In the genomic region with DNA sequence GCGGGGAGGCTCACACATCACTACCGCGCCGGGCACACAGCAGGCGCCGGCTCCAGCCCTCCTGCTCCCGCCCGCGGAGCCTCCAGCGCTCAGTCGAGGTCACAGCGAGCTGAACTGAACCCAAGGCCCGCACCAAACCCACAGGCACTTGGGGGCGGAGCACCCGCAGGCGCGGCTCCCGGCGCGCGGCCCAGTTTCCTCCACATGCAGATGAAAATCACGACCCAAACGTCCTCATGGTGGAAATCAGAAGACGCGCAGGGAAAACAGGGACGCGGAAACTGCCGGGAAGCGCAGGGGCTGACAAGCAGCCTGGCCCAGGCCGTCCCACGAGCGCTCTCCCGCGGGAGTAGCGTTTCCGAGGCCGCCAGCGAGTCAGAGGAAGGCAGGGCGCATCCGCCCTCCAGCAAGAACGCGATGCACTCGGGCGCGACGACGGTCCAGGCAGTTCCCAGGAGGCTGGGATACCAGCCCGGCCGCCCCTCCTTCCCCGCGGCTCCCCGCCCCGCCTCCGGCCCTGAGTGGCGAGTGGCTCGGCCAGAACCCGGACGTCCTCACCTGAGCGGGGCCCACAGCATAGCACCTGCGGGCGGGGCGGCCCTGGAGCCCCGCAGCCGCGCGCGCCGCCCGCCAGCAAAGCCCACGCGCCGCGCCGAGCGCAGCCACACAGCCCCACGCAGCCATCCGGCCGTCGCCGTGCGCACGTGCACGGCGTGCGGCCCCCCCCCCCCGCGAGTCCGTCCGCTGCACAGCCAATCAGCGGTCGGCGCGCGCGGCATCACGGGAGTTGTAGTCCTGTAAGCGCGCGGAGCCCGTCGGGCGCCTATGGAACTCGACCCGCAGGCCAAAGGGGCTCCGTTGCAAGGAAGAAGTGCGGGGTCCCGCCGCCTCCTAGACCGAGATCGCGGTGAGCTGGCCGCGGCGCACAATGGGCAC, we compare ENCODE assay signal across 9 cellular contexts. TPM values are rescaled to one million over a fixed set of nuclear protein-coding genes. Genes with fewer than 3 reads are reported as not detected.
A peak's percentile ranks its signal among the peaks of the same experiment; 100 is the strongest.
DNase-seq lines count a peak whose midpoint lies in the region; ATAC-seq, FAIRE-seq and TF ChIP-seq lines count a peak whose summit lies in the region.
"Had no signal": no experiment of that assay in that cellular context is flagged by ENCODE, and none has a peak within 500 bp of the region (broad histone marks: within the 10 kb centered on the region; RNA-seq: fewer than 3 reads in every experiment).

HDHD5 (minus strand) TSS at position 710 of the 936 bp plus-strand sequence; CDS start at position 684, 26 bp downstream.

- CTCF ChIA-PET in A549 (lab: Yijun Ruan, JAX): interaction anchor here (0.7 to 11.7 kb wide), 5 partner anchors 9 to 613 kb away, joined by 3 to 89 read pairs (median 3); no protein-coding TSS in a partner anchor

- WGBS in A549 (ENCODE audit: missing lambda C conversion rate): 0% methylated on average over 3 of the region's 114 CpGs

- no peaks in the 10 kb centered on the region for H3K9me3 ChIP-seq in A549

- no peak for TF ChIP-seq EP300 in A549 (IDR thresholded peaks at IDR 0.05)

- peaks cover 14% of the 10 kb centered on the region; the same call in 2 of the 3 replicates for H3K4me1 ChIP-seq in A549

- DNase-seq in A549 (ENCODE audit: low read depth in 1 of 2, low spot score in 1 of 2): peak; percentile 66 to 83
- peak; percentile 81 for DNase-seq in NCI-H2227 treated with DMSO at 0.1 percent for 48 hours (lab: John Stamatoyannopoulos, UW)
- peak; percentile 82 to 88 (median 86) for DNase-seq in activated CD4-positive, CD25-positive, alpha-beta regulatory T cell (lab: John Stamatoyannopoulos, UW)
- DNase-seq in cardiac fibroblast (ENCODE audit: low read depth in 2 of 2): peak; percentile 86 to 91
- DNase-seq in inferior parietal cortex (ENCODE audit: extremely low spot score): peak; percentile 89
- DNase-seq in smooth muscle cell of the brain vasculature (ENCODE audit: low read depth, low spot score): peak; percentile 36

- peak within 1 kb of the TSS; percentile 93 to 97 for H3K27ac ChIP-seq in A549

- peak within 1 kb of the TSS; percentile 90 for H3K4me2 ChIP-seq in A549

- FAIRE-seq in A549 (lab: Jason Lieb, UNC): no peak
- FAIRE-seq: G401.6 had no signal

- peak; percentile 92 to 93 for ATAC-seq in A549
- ATAC-seq in GM18870 (IDR thresholded peaks at IDR 0.05; ENCODE audit: unreplicated experiment): peak; percentile 54
- peak; percentile 76 for ATAC-seq in HG03135 (IDR thresholded peaks at IDR 0.05; ENCODE audit: unreplicated experiment)

- POLR2A ChIA-PET in A549 (lab: Yijun Ruan, JAX): interaction anchor here (0.7 to 2.6 kb wide), 3 partner anchors 13 to 170 kb away, joined by 3 to 16 read pairs (median 5); no protein-coding TSS in a partner anchor

- TF ChIP-seq RAD21 in A549 (conservative IDR thresholded peaks at IDR 0.05 in 1 of 2, IDR thresholded peaks at IDR 0.05 in 1 of 2): no peak

- TF ChIP-seq POLR2A in A549 (IDR thresholded peaks at IDR 0.05; ENCODE audit: low read length): peak; percentile 38

- no peak for TF ChIP-seq CTCF in A549 (IDR thresholded peaks at IDR 0.05)
- no peak for TF ChIP-seq CTCF in cardiac fibroblast (IDR thresholded peaks at IDR 0.05; ENCODE audit: low read depth, low read length)

- H3K4me3 ChIP-seq in A549 (peak within 1 kb of the TSS; percentile 90), cardiac fibroblast (replicated peaks in 1 of 2; ENCODE audit: low read depth in 2 of 2, low read length in 2 of 2) (peak within 1 kb of the TSS; percentile 65 to 68)

TF ChIP-seq in A549, 52 proteins besides CTCF, POLR2A, EP300 and RAD21:
- TF ChIP-seq BCL3 (IDR thresholded peaks at IDR 0.05) (0 out of 3 replicates have a peak, but pooled peaks have one; percentile 19), MYC (IDR thresholded peaks at IDR 0.05; ENCODE audit: borderline replicate concordance, low read length) (peak; percentile 61; the same call in 1 of the 2 replicates), MAX (IDR thresholded peaks at IDR 0.05) (peak; percentile 51), EHF (CRISPR knock-in tag; IDR thresholded peaks at IDR 0.05) (no peak), BHLHE40 (IDR thresholded peaks at IDR 0.05; ENCODE audit: low read depth, low read length) (0 out of 2 replicates have a peak, but pooled peaks have one; percentile 65), JUN (IDR thresholded peaks at IDR 0.05) (peak in 1 of 2 experiments; percentile 64; a peak in 2 of 5 replicates), NPAS2 (CRISPR knock-in tag; IDR thresholded peaks at IDR 0.05; ENCODE audit: borderline replicate concordance) (peak; percentile 64; the same call in 1 of the 2 replicates)
- TF ChIP-seq, protein P1, sequence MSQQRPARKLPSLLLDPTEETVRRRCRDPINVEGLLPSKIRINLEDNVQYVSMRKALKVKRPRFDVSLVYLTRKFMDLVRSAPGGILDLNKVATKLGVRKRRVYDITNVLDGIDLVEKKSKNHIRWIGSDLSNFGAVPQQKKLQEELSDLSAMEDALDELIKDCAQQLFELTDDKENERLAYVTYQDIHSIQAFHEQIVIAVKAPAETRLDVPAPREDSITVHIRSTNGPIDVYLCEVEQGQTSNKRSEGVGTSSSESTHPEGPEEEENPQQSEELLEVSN (IDR thresholded peaks at IDR 0.05; ENCODE audit: borderline replicate concordance, low read depth): peak; percentile 43
- TF ChIP-seq, protein P2, sequence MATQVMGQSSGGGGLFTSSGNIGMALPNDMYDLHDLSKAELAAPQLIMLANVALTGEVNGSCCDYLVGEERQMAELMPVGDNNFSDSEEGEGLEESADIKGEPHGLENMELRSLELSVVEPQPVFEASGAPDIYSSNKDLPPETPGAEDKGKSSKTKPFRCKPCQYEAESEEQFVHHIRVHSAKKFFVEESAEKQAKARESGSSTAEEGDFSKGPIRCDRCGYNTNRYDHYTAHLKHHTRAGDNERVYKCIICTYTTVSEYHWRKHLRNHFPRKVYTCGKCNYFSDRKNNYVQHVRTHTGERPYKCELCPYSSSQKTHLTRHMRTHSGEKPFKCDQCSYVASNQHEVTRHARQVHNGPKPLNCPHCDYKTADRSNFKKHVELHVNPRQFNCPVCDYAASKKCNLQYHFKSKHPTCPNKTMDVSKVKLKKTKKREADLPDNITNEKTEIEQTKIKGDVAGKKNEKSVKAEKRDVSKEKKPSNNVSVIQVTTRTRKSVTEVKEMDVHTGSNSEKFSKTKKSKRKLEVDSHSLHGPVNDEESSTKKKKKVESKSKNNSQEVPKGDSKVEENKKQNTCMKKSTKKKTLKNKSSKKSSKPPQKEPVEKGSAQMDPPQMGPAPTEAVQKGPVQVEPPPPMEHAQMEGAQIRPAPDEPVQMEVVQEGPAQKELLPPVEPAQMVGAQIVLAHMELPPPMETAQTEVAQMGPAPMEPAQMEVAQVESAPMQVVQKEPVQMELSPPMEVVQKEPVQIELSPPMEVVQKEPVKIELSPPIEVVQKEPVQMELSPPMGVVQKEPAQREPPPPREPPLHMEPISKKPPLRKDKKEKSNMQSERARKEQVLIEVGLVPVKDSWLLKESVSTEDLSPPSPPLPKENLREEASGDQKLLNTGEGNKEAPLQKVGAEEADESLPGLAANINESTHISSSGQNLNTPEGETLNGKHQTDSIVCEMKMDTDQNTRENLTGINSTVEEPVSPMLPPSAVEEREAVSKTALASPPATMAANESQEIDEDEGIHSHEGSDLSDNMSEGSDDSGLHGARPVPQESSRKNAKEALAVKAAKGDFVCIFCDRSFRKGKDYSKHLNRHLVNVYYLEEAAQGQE (IDR thresholded peaks at IDR 0.05): no peak

RNA-seq across cellular contexts. Expression of gene HDHD5, which starts in this region (rescaled TPM):
- polyA plus RNA-seq in A549 (2011; rRNA removed) (19.7 and 27.3 TPM in 2 replicates), A549 (2017; fragmentation: RNase III; extraction: RNeasy Plus Mini Kit Qiagen cat#74134 plus additional on column Dnase treatment) (31.0 to 35.5 TPM (median 34.9 TPM) in 3 replicates)
- 50.3 and 57.6 TPM in 2 replicates for polyA plus RNA-seq in A549 (2012; cell fraction: cytosol; rRNA removed)
- polyA plus RNA-seq in A549 (2012; cell fraction: nucleus; rRNA removed): 74.5 and 76.5 TPM in 2 replicates
- polyA minus RNA-seq in A549 (2011; rRNA and poly(A)+ RNA removed): 20.4 and 25.1 TPM in 2 replicates

Comparison
In these comparisons a context has a peak if more than half of its experiments do, and no peak if none do; other contexts are left out.
1. Peak in every context shown above with its lines: DNase-seq, ATAC-seq, H3K4me3 ChIP-seq and H3K27ac ChIP-seq.
2. DNase-seq: peak in every context shown above with its lines; median percentile 89 in inferior parietal cortex; 88 in cardiac fibroblast; 86 in activated CD4-positive, CD25-positive, alpha-beta regulatory T cell; 81 in NCI-H2227 treated with DMSO at 0.1 percent for 48 hours; 74 in A549; 36 in smooth muscle cell of the brain vasculature.